11 cellular contexts compared by ENCODE assay signal in genomic region chr11:111737180-111737876, GRCh38. TPM values are rescaled to one million over a fixed set of nuclear protein-coding genes. Genes with fewer than 3 reads are reported as not detected.
DNase-seq lines count a peak whose midpoint lies in the region; ATAC-seq and TF ChIP-seq lines count a peak whose summit lies in the region.
"Had no signal": no experiment of that assay in that cellular context is flagged by ENCODE, and none has a peak within 500 bp of the region (broad histone marks: within the 10 kb centered on the region; RNA-seq: fewer than 3 reads in every experiment).

No MANE protein-coding gene starts in this region.

- TF ChIP-seq CTCF in dorsolateral prefrontal cortex (IDR thresholded peaks at IDR 0.05 in 54 of 56, conservative IDR thresholded peaks at IDR 0.05 in 2 of 56; ENCODE audit: low read depth in 1 of 56, partially characterized antibody in 56 of 56) (no peak), WTC11 (IDR thresholded peaks at IDR 0.05) (no peak)

- peak; percentile 10 for DNase-seq in RPMI7951 (ENCODE audit: low read depth)
- DNase-seq in dorsolateral prefrontal cortex, result no peak
- DNase-seq in HUDEP-2 (lab: John Stamatoyannopoulos, UW; ENCODE audit: unreplicated experiment in 76 of 76), result no peak
- no peak for DNase-seq in COLO668 (lab: John Stamatoyannopoulos, UW; ENCODE audit: unreplicated experiment)
- no peak for DNase-seq in WTC11 (ENCODE audit: low spot score)
- DNase-seq in HuH-7 (ENCODE audit: low spot score), result no peak
- DNase-seq: activated T-cell treated with anti-CD3 and anti-CD28 coated beads, Interleukin-2, amount 50 U/mL, for 72 hours; cortex of kidney; NCI-H1436 treated with DMSO at 0.1 percent for 48 hours had no signal

- peaks cover 2% of the 10 kb centered on the region; the same call in 1 of the 2 replicates for H3K4me1 Mint-ChIP-seq in WTC11

- intact Hi-C loops in dorsolateral prefrontal cortex (cut with DNase I), result loop anchor here in 1 of 2 donors (5.0 kb wide), 1 partner anchor 40 kb away; no protein-coding TSS in a partner anchor

- no peak overlapping the region for H3K27ac Mint-ChIP-seq in WTC11
- H3K27ac Mint-ChIP-seq: activated T-cell treated with anti-CD3 and anti-CD28 coated beads, Interleukin-2, amount 50 U/mL, for 72 hours had no signal

- ATAC-seq in WTC11, result no peak
- ATAC-seq: activated T-cell treated with anti-CD3 and anti-CD28 coated beads, Interleukin-2, amount 50 U/mL, for 72 hours had no signal

- H3K27ac ChIP-seq in dorsolateral prefrontal cortex (peak overlapping the region; percentile 96 to 100 (median 100)), muscle layer of duodenum (ENCODE audit: low read length) (peak overlapping the region; percentile 96), temporal lobe (ENCODE audit: low read depth, low read length) (peak overlapping the region; percentile 100)

- CTCF ChIA-PET in WTC11 (lab: Charles Lee), result no interaction called here

- peaks cover 15 to 42% of the 10 kb centered on the region in 2 donors for H3K36me3 ChIP-seq in muscle layer of duodenum (ENCODE audit: control insufficient read depth in 1 of 2, insufficient read depth in 2 of 2, low read length in 2 of 2)

- H3K4me3 ChIP-seq in dorsolateral prefrontal cortex (peak overlapping the region in 2 of 59 donors; percentile 0 to 14), muscle layer of duodenum (ENCODE audit: low read depth in 1 of 2, low read length in 2 of 2) (peak overlapping the region in 1 of 2 donors; percentile 17)

- no peak overlapping the region for H3K4me3 Mint-ChIP-seq in WTC11
- H3K4me3 Mint-ChIP-seq: activated T-cell treated with anti-CD3 and anti-CD28 coated beads, Interleukin-2, amount 50 U/mL, for 72 hours had no signal

- H3K27me3 ChIP-seq in dorsolateral prefrontal cortex (no peaks in the 10 kb centered on the region), muscle layer of duodenum (ENCODE audit: low read depth, low read length) (no peaks in the 10 kb centered on the region)

- no peaks in the 10 kb centered on the region for H3K9me3 Mint-ChIP-seq in WTC11
- H3K9me3 Mint-ChIP-seq: activated T-cell treated with anti-CD3 and anti-CD28 coated beads, Interleukin-2, amount 50 U/mL, for 72 hours had no signal

- POLR2A ChIA-PET in WTC11 (lab: Charles Lee), result interaction anchor here (0.9 kb wide), 1 partner anchor 198 kb away, joined by 3 read pairs; no protein-coding TSS in a partner anchor

- no peaks in the 10 kb centered on the region for H3K27me3 Mint-ChIP-seq in WTC11 (ENCODE audit: low read depth)

- H3K36me3 Mint-ChIP-seq in WTC11, result peaks cover 19% of the 10 kb centered on the region

- no peaks in the 10 kb centered on the region for H3K9me3 ChIP-seq in muscle layer of duodenum (ENCODE audit: control insufficient read depth in 1 of 2, low read length in 2 of 2)

- H3K4me1 ChIP-seq in muscle layer of duodenum (ENCODE audit: control insufficient read depth in 1 of 2, insufficient read depth in 2 of 2, low read length in 2 of 2), result peaks cover 25 to 26% of the 10 kb centered on the region in 2 donors

TF ChIP-seq in WTC11, 78 proteins besides CTCF, POLR2A, EP300 and RAD21:
- TF ChIP-seq ZNF423 (CRISPR knock-in tag; IDR thresholded peaks at IDR 0.05) (no peak), GTF2I (CRISPR knock-in tag; conservative IDR thresholded peaks at IDR 0.05) (no peak), ZNF416 (CRISPR knock-in tag; IDR thresholded peaks at IDR 0.05) (no peak), ZNF121 (CRISPR knock-in tag; IDR thresholded peaks at IDR 0.05) (no peak), SMAD3 (CRISPR knock-in tag; IDR thresholded peaks at IDR 0.05; ENCODE audit: borderline replicate concordance) (no peak), ZNF263 (CRISPR knock-in tag; IDR thresholded peaks at IDR 0.05; ENCODE audit: low read depth) (no peak), ZNF396 (CRISPR knock-in tag; IDR thresholded peaks at IDR 0.05; ENCODE audit: borderline replicate concordance) (no peak), JAZF1 (CRISPR knock-in tag; IDR thresholded peaks at IDR 0.05) (no peak), FOXP4 (CRISPR knock-in tag; IDR thresholded peaks at IDR 0.05) (no peak), PRDM15 (CRISPR knock-in tag; IDR thresholded peaks at IDR 0.05) (no peak), SP1 (CRISPR knock-in tag; conservative IDR thresholded peaks at IDR 0.05) (no peak), IRF2 (CRISPR knock-in tag; IDR thresholded peaks at IDR 0.05; ENCODE audit: borderline replicate concordance, low read depth) (no peak), TEAD4 (CRISPR knock-in tag; IDR thresholded peaks at IDR 0.05) (no peak), FOXP1 (CRISPR knock-in tag; IDR thresholded peaks at IDR 0.05; ENCODE audit: borderline replicate concordance) (no peak), ATF3 (CRISPR knock-in tag; conservative IDR thresholded peaks at IDR 0.05) (no peak), TCF7 (CRISPR knock-in tag; IDR thresholded peaks at IDR 0.05; ENCODE audit: low read depth) (no peak), CREM (CRISPR knock-in tag; IDR thresholded peaks at IDR 0.05) (no peak), CREB1 (CRISPR knock-in tag; IDR thresholded peaks at IDR 0.05) (no peak), PREB (CRISPR knock-in tag; IDR thresholded peaks at IDR 0.05; ENCODE audit: borderline replicate concordance) (no peak), USF1 (CRISPR knock-in tag; IDR thresholded peaks at IDR 0.05) (no peak)

RNA-seq across cellular contexts. Expression of gene PPP2R1B, which starts 28.9 kb away (rescaled TPM):
- 33.4 and 36.9 TPM in 2 replicates for total RNA-seq in RPMI7951 (2014; rRNA removed; shearing (Covaris generic))
- total RNA-seq in dorsolateral prefrontal cortex (10 to 100 TPM; 19.2 to 62.5 (median 34.1) TPM), temporal lobe (18.9 TPM), WTC11 (2021) (74.5 to 87.7 TPM (median 75.2 TPM) in 3 replicates)
